In genomic region chr17:20381358-20382298, GRCh38 we compare ENCODE assay signal across 8 cellular contexts.
DNase-seq lines count a peak whose midpoint lies in the region; ATAC-seq and TF ChIP-seq lines count a peak whose summit lies in the region.
"Not testable (repeated sequence)": the region's sequence is repeated elsewhere in the genome, so short reads cannot be mapped to it uniquely, and the experiment has no call there.

No MANE protein-coding gene starts in this region.

- peak overlapping the region in 7 of 8 donors; percentile 36 to 78 (median 75) for H3K4me3 Mint-ChIP-seq in CD4-positive, alpha-beta memory T cell
- peak overlapping the region; percentile 71 for H3K4me3 Mint-ChIP-seq in activated naive CD4-positive, alpha-beta T cell treated with anti-CD3 and anti-CD28 coated beads, Interleukin-2, amount 50 U/mL, for 24 hours

- H3K36me3 Mint-ChIP-seq in CD4-positive, alpha-beta memory T cell; activated naive CD4-positive, alpha-beta T cell treated with anti-CD3 and anti-CD28 coated beads, Interleukin-2, amount 50 U/mL, for 24 hours: not testable (repeated sequence)

- CTCF ChIA-PET in CD4-positive, alpha-beta memory T cell (lab: Charles Lee; ENCODE audit: partially characterized antibody), result not testable (repeated sequence)

- H3K27ac Mint-ChIP-seq in CD4-positive, alpha-beta memory T cell; activated naive CD4-positive, alpha-beta T cell treated with anti-CD3 and anti-CD28 coated beads, Interleukin-2, amount 50 U/mL, for 24 hours: not testable (repeated sequence)

- not testable (repeated sequence) for H3K4me1 ChIP-seq in CD4-positive, alpha-beta memory T cell (ENCODE audit: insufficient read depth, low read length); HAP-1
- H3K4me1 ChIP-seq in SJCRH30, result peaks cover 13% of the 10 kb centered on the region

- H3K27ac ChIP-seq in CD4-positive, alpha-beta memory T cell (ENCODE audit: low read depth, low read length); SJCRH30: not testable (repeated sequence)

- H3K9me3 Mint-ChIP-seq in CD4-positive, alpha-beta memory T cell; activated naive CD4-positive, alpha-beta T cell treated with anti-CD3 and anti-CD28 coated beads, Interleukin-2, amount 50 U/mL, for 24 hours: not testable (repeated sequence)

- H3K27me3 Mint-ChIP-seq in CD4-positive, alpha-beta memory T cell; activated naive CD4-positive, alpha-beta T cell treated with anti-CD3 and anti-CD28 coated beads, Interleukin-2, amount 50 U/mL, for 24 hours: not testable (repeated sequence)

- POLR2A ChIA-PET in CD4-positive, alpha-beta memory T cell (lab: Charles Lee; ENCODE audit: partially characterized antibody), result not testable (repeated sequence)

- not testable (repeated sequence) for H3K27me3 ChIP-seq in CD4-positive, alpha-beta memory T cell (ENCODE audit: insufficient read depth, low read length); HAP-1 (ENCODE audit: low read depth); SJCRH30

- intact Hi-C loops in CD4-positive, alpha-beta memory T cell (cut with micrococcal nuclease), result not testable (repeated sequence)

- in situ Hi-C loops in HAP-1 (cut with MboI; ENCODE audit: low sequenced_read_pairs), result not testable (repeated sequence)

- peak; percentile 12 for TF ChIP-seq CTCF in fibroblast of the aortic adventitia (IDR thresholded peaks at IDR 0.05; ENCODE audit: insufficient read depth, low read length)

- H3K4me1 Mint-ChIP-seq in CD4-positive, alpha-beta memory T cell; activated naive CD4-positive, alpha-beta T cell treated with anti-CD3 and anti-CD28 coated beads, Interleukin-2, amount 50 U/mL, for 24 hours: not testable (repeated sequence)

- DNase-seq in CD4-positive, alpha-beta memory T cell, result peak in 4 of 5 donors; percentile 14 to 34 (median 29)
- peak; percentile 27 to 49 for DNase-seq in HAP-1 (ENCODE audit: low spot score in 2 of 2)
- peak; percentile 41 for DNase-seq in NCI-H1694 (lab: John Stamatoyannopoulos, UW)
- DNase-seq in SJCRH30, result peak; percentile 69 to 87
- DNase-seq in fibroblast of the aortic adventitia (ENCODE audit: low read depth), result peak; percentile 0
- DNase-seq in mucosa of gallbladder (ENCODE audit: low spot score), result peak; percentile 12
- DNase-seq in stimulated activated naive CD8-positive, alpha-beta T cell treated with anti-CD3 and anti-CD28 coated beads, Interleukin-15, Interleukin-2, amounts not matched to agents 100 U/mL and 50 U/mL, for 24 hours, result peak; percentile 11

- peak; percentile 57 for ATAC-seq in stimulated activated naive CD8-positive, alpha-beta T cell treated with anti-CD3 and anti-CD28 coated beads, Interleukin-15, Interleukin-2, amounts not matched to agents 100 U/mL and 50 U/mL, for 24 hours

- H3K4me3 ChIP-seq in CD4-positive, alpha-beta memory T cell (ENCODE audit: low read length in 2 of 2); HAP-1; fibroblast of the aortic adventitia (ENCODE audit: low read depth, low read length): not testable (repeated sequence)
- H3K4me3 ChIP-seq in SJCRH30, result peak overlapping the region; percentile 37

- not testable (repeated sequence) for H3K9me3 ChIP-seq in CD4-positive, alpha-beta memory T cell (ENCODE audit: control insufficient read depth in 1 of 2, low read length in 2 of 2); HAP-1; SJCRH30 (replicated peaks)

- H3K36me3 ChIP-seq in CD4-positive, alpha-beta memory T cell (ENCODE audit: insufficient read depth, low read length); HAP-1 (replicated peaks); SJCRH30: not testable (repeated sequence)

Comparison
In these comparisons a context has a peak if more than half of its experiments do, and no peak if none do; other contexts are left out.
1. DNase-seq: peak in every context shown above with its lines; median percentile 78 in SJCRH30; 41 in NCI-H1694; 38 in HAP-1; 29 in CD4-positive, alpha-beta memory T cell; 12 in mucosa of gallbladder; 11 in stimulated activated naive CD8-positive, alpha-beta T cell treated with anti-CD3 and anti-CD28 coated beads, Interleukin-15, Interleukin-2, amounts not matched to agents 100 U/mL and 50 U/mL, for 24 hours; 0 in fibroblast of the aortic adventitia.